In genomic region chr12:19620222-19620621, GRCh38 we compare ENCODE assay signal across 1 cellular context.
TF ChIP-seq lines count a peak whose summit lies in the region.

No MANE protein-coding gene starts in this region.

TF ChIP-seq in A549, 52 proteins besides CTCF, POLR2A, EP300 and RAD21 (continued from another document):
- TF ChIP-seq BCL3 (IDR thresholded peaks at IDR 0.05) (no peak), JUN (IDR thresholded peaks at IDR 0.05) (no peak), CHD4 (IDR thresholded peaks at IDR 0.05; ENCODE audit: borderline replicate concordance) (no peak), FOXS1 (CRISPR knock-in tag; IDR thresholded peaks at IDR 0.05) (0 out of 2 replicates have a peak, but pooled peaks have one; percentile 61), HOXA7 (CRISPR knock-in tag; IDR thresholded peaks at IDR 0.05) (no peak), HDAC2 (IDR thresholded peaks at IDR 0.05) (no peak), MAFK (IDR thresholded peaks at IDR 0.05; ENCODE audit: partially characterized antibody) (peak; percentile 68), ZNF302 (CRISPR knock-in tag; IDR thresholded peaks at IDR 0.05) (no peak), FOSL2 (IDR thresholded peaks at IDR 0.05) (no peak), FOSL2 (CRISPR knock-in tag; IDR thresholded peaks at IDR 0.05) (no peak), ZC3H11A (IDR thresholded peaks at IDR 0.05) (no peak), NFE2L2 (conservative IDR thresholded peaks at IDR 0.05; ENCODE audit: low read length) (peak; percentile 66), REST (IDR thresholded peaks at IDR 0.05) (no peak)
